8 cellular contexts compared by ENCODE assay signal in genomic region chr1:9294910-9295636, GRCh38. TPM values are rescaled to one million over a fixed set of nuclear protein-coding genes. Genes with fewer than 3 reads are reported as not detected.
A peak's percentile ranks its signal among the peaks of the same experiment; 100 is the strongest.
DNase-seq lines count a peak whose midpoint lies in the region; ATAC-seq and TF ChIP-seq lines count a peak whose summit lies in the region.

No MANE protein-coding gene starts in this region.

- DNase-seq in GM06990 (ENCODE audit: extremely low read depth, insufficient read length) (peak; percentile 58), NAMALWA (ENCODE audit: low spot score) (peak; percentile 61), neural progenitor cell (ENCODE audit: low spot score) (no peak), NCI-H446 (lab: John Stamatoyannopoulos, UW) (no peak), NCI-H774 (lab: John Stamatoyannopoulos, UW) (no peak)
- no peak for DNase-seq in activated CD8-positive, alpha-beta memory T cell treated with anti-CD3 and anti-CD28 coated beads, Interleukin-2, amount 50 U/mL, for 4 hours

- peak; percentile 25 for TF ChIP-seq CTCF in GM06990 (IDR thresholded peaks at IDR 0.05; ENCODE audit: insufficient read depth, low read length, poor library complexity, severe bottlenecking)
- TF ChIP-seq CTCF in neural progenitor cell (IDR thresholded peaks at IDR 0.05) = no peak

- H3K9me3 ChIP-seq in duodenal mucosa (ENCODE audit: control insufficient read depth in 1 of 2, low read length in 2 of 2) (no peaks in the 10 kb centered on the region), neural progenitor cell (ENCODE audit: low read depth) (no peaks in the 10 kb centered on the region)

- peaks cover 5% of the 10 kb centered on the region for H4K20me1 ChIP-seq in neural progenitor cell (ENCODE audit: low read depth)

- H3K9ac ChIP-seq in duodenal mucosa (ENCODE audit: low read depth in 1 of 2, low read length in 2 of 2) = peak overlapping the region; percentile 81 to 90
- H3K9ac ChIP-seq in neural progenitor cell = no peak overlapping the region

- H2AFZ ChIP-seq in neural progenitor cell (replicated peaks) = no peak overlapping the region

- peaks cover 15% of the 10 kb centered on the region for H3K27me3 Mint-ChIP-seq in neural progenitor cell (ENCODE audit: insufficient read depth, low read depth)

- H3F3A ChIP-seq in neural progenitor cell (ENCODE audit: low read depth) = peaks cover 20% of the 10 kb centered on the region

- H3K27ac Mint-ChIP-seq in neural progenitor cell = peak overlapping the region; percentile 63

- H3K4me3 Mint-ChIP-seq in neural progenitor cell = peak overlapping the region; percentile 76

- peak overlapping the region; percentile 58 for H3K27ac ChIP-seq in duodenal mucosa (ENCODE audit: low read depth, low read length)
- no peak overlapping the region for H3K27ac ChIP-seq in neural progenitor cell

- H3K79me2 ChIP-seq in neural progenitor cell (ENCODE audit: low read depth) = no peaks in the 10 kb centered on the region

- no peaks in the 10 kb centered on the region for H3K27me3 ChIP-seq in GM06990 (replicated peaks; ENCODE audit: control insufficient read depth, insufficient read depth, low read length)
- H3K27me3 ChIP-seq in duodenal mucosa (ENCODE audit: control insufficient read depth in 1 of 2, insufficient read depth in 2 of 2, low read length in 2 of 2) = no peaks in the 10 kb centered on the region
- H3K27me3 ChIP-seq in neural progenitor cell = peaks cover 28% of the 10 kb centered on the region

- H3K4me2 ChIP-seq in neural progenitor cell = no peak overlapping the region

- no peaks in the 10 kb centered on the region for H3K36me3 Mint-ChIP-seq in neural progenitor cell

- no peak for ATAC-seq in HG02884 (IDR thresholded peaks at IDR 0.05; ENCODE audit: unreplicated experiment)

- H3K4me3 ChIP-seq in GM06990 (replicated peaks; ENCODE audit: low read depth, low read length) = no peak overlapping the region
- peak overlapping the region; percentile 86 to 97 for H3K4me3 ChIP-seq in duodenal mucosa (ENCODE audit: low read depth in 1 of 2, low read length in 2 of 2)
- no peak overlapping the region for H3K4me3 ChIP-seq in neural progenitor cell

- peaks cover 15% of the 10 kb centered on the region for H3K4me1 Mint-ChIP-seq in neural progenitor cell

- H3K9me3 Mint-ChIP-seq in neural progenitor cell = no peaks in the 10 kb centered on the region

- H3K36me3 ChIP-seq in GM06990 (ENCODE audit: control insufficient read depth, insufficient read depth, low read length) (no peaks in the 10 kb centered on the region), duodenal mucosa (ENCODE audit: control insufficient read depth in 1 of 2, insufficient read depth in 2 of 2, low read length in 2 of 2) (no peaks in the 10 kb centered on the region), neural progenitor cell (no peaks in the 10 kb centered on the region)

- H3K4me1 ChIP-seq in duodenal mucosa (ENCODE audit: control insufficient read depth in 1 of 2, insufficient read depth in 2 of 2, low read length in 2 of 2) (peaks cover 40 to 56% of the 10 kb centered on the region in 2 donors), neural progenitor cell (peaks cover 4% of the 10 kb centered on the region)

RNA-seq across cellular contexts. Expression of gene SPSB1, which starts 2.4 kb away (rescaled TPM):
- 2.8 and 7.1 TPM in 2 replicates for total RNA-seq in neural progenitor cell (ENCODE audit: low replicate concordance)

Comparison
In these comparisons a context has a peak if more than half of its experiments do, and no peak if none do; other contexts are left out.
1. DNase-seq: peak in GM06990 (single experiment) and NAMALWA (single experiment); none in neural progenitor cell (single experiment), NCI-H446 (0 of 2), activated CD8-positive, alpha-beta memory T cell treated with anti-CD3 and anti-CD28 coated beads, Interleukin-2, amount 50 U/mL, for 4 hours (single experiment) and NCI-H774 (single experiment).
2. H3K4me3 ChIP-seq: peak in duodenal mucosa (2 of 2); none in GM06990 (single experiment) and neural progenitor cell (single experiment).